In the genomic region with DNA sequence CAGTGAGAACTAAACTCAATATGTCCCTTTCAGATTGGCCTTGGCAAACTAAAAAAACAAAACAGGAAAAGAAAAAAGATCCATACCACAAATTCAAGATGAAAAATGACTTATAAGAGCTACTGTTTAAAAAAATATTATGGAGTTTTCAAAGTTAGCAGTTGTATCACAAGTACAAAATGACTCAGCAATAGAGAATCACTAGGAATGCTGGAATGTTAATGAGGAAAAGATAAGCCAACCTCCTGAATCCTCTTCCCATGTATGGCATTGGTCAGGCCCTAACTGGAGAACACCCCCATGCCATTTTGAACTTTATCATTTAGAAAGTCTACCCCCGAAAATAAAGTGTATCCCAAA, we compare ENCODE assay signal across 12 cellular contexts.
DNase-seq lines count a peak whose midpoint lies in the region; FAIRE-seq and TF ChIP-seq lines count a peak whose summit lies in the region.
"Had no signal": no experiment of that assay in that cellular context is flagged by ENCODE, and none has a peak within 500 bp of the region (broad histone marks: within the 10 kb centered on the region; RNA-seq: fewer than 3 reads in every experiment).

No MANE protein-coding gene starts in this region.

- H3K27me3 ChIP-seq in neuronal stem cell (ENCODE audit: control insufficient read depth in 3 of 3, insufficient read depth in 3 of 3, low read depth in 1 of 3, low read length in 3 of 3), result no peaks in the 10 kb centered on the region

- no peak for FAIRE-seq in HTR-8/SVneo (lab: Jason Lieb, UNC)
- FAIRE-seq: small intestine had no signal

- no peak overlapping the region for H3K14ac ChIP-seq in neuronal stem cell (ENCODE audit: low read length)

- no peaks in the 10 kb centered on the region for H3K36me3 ChIP-seq in neuronal stem cell (replicated peaks in 1 of 2; ENCODE audit: control insufficient read depth in 2 of 2, insufficient read depth in 2 of 2, low read length in 2 of 2)

- H2BK5ac ChIP-seq in neuronal stem cell (ENCODE audit: low read length), result no peak overlapping the region

- H4K8ac ChIP-seq in neuronal stem cell (ENCODE audit: low read depth, low read length), result no peak overlapping the region

- H3K79me1 ChIP-seq in neuronal stem cell (ENCODE audit: low read depth, low read length), result no peaks in the 10 kb centered on the region

- H3K23ac ChIP-seq in neuronal stem cell (ENCODE audit: low read depth, low read length, poor library complexity), result no peak overlapping the region

- H3K4ac ChIP-seq in neuronal stem cell (ENCODE audit: low read length), result no peak overlapping the region

- H2BK15ac ChIP-seq in neuronal stem cell (ENCODE audit: low read length), result no peak overlapping the region

- DNase-seq in HTR-8/SVneo (ENCODE audit: insufficient read length, low spot score) (peak; percentile 98), dermis blood vessel endothelial cell (peak; percentile 19), lung microvascular endothelial cell (ENCODE audit: low read depth in 2 of 2) (peak; percentile 21 to 39), medulla oblongata (ENCODE audit: extremely low spot score) (no peak), GDM1 (lab: John Stamatoyannopoulos, UW) (no peak), NCI-H510A treated with DMSO at 0.1 percent for 48 hours (lab: John Stamatoyannopoulos, UW) (no peak), neuronal stem cell (ENCODE audit: low spot score) (no peak)
- DNase-seq: activated CD4-positive, alpha-beta T cell treated with anti-CD3 and anti-CD28 coated beads for 4 hours; AML-193; NCI-H1105; small intestine had no signal

- no peak overlapping the region for H2BK120ac ChIP-seq in neuronal stem cell (ENCODE audit: low read depth, low read length)

- no peak overlapping the region for H2AFZ ChIP-seq in neuronal stem cell (ENCODE audit: low read length)

- H3K27ac ChIP-seq in 22Rv1 (peak overlapping the region; percentile 83), neuronal stem cell (replicated peaks; ENCODE audit: low read length) (no peak overlapping the region)

- no peaks in the 10 kb centered on the region for H3K9me3 ChIP-seq in neuronal stem cell (replicated peaks in 1 of 2; ENCODE audit: control insufficient read depth in 2 of 2, insufficient read depth in 1 of 2, low read depth in 1 of 2, low read length in 2 of 2)

- H3K4me1 ChIP-seq in neuronal stem cell (ENCODE audit: control insufficient read depth in 2 of 2, insufficient read depth in 1 of 2, low read depth in 1 of 2, low read length in 2 of 2), result peaks cover 5 to 15% of the 10 kb centered on the region in 2 donors

- no peak for TF ChIP-seq CTCF in 22Rv1 (IDR thresholded peaks at IDR 0.05)

- H4K91ac ChIP-seq in neuronal stem cell (ENCODE audit: low read depth, low read length, poor library complexity), result no peak overlapping the region

- H3K4me3 ChIP-seq in neuronal stem cell (ENCODE audit: low read length in 2 of 2), result no peak overlapping the region

- no peak overlapping the region for H3K18ac ChIP-seq in neuronal stem cell (ENCODE audit: low read length)

- no peak overlapping the region for H2AK5ac ChIP-seq in neuronal stem cell (ENCODE audit: low read depth, low read length)

- WGBS in neuronal stem cell (ENCODE audit: extremely low coverage in 2 of 2, insufficient read length in 2 of 2, insufficient replicate concordance in 1 of 2), 2 donors, result no CpG with 5 or more reads among the region's 1 CpG

- H3K4me2 ChIP-seq in neuronal stem cell (ENCODE audit: insufficient read depth, low read length, poor library complexity, severe bottlenecking), result no peak overlapping the region

- H2BK12ac ChIP-seq in neuronal stem cell (ENCODE audit: low read length), result no peak overlapping the region

- no peak overlapping the region for H3K9ac ChIP-seq in neuronal stem cell (ENCODE audit: low read depth, low read length, poor library complexity)

Comparison
In these comparisons a context has a peak if more than half of its experiments do, and no peak if none do; other contexts are left out.
1. DNase-seq: peak in HTR-8/SVneo (single experiment), dermis blood vessel endothelial cell (single experiment) and lung microvascular endothelial cell (2 of 2); none in medulla oblongata (single experiment), GDM1 (single experiment), NCI-H510A treated with DMSO at 0.1 percent for 48 hours (single experiment) and neuronal stem cell (single experiment).